Comparison of ENCODE assay signal across 12 cellular contexts in genomic region chr10:113866551-113867394, GRCh38.
"Had no signal": no experiment of that assay in that cellular context is flagged by ENCODE, and none has a peak within 500 bp of the region (broad histone marks: within the 10 kb centered on the region; RNA-seq: fewer than 3 reads in every experiment).

No MANE protein-coding gene starts in this region.

- DNase-seq: activated CD4-positive, alpha-beta memory T cell treated with anti-CD3 and anti-CD28 coated beads for 36 hours; activated CD8-positive, alpha-beta memory T cell treated with anti-CD3 and anti-CD28 coated beads, Interleukin-2, amount 10 ng/mL, durations not matched to agents 7 days and 5 days; activated naive CD4-positive, alpha-beta T cell treated with anti-CD3 and anti-CD28 coated beads, Interleukin-2, amount 10 ng/mL, durations not matched to agents 7 days and 5 days; activated T-cell treated with anti-CD3 and anti-CD28 coated beads, Interleukin-2, amount 50 U/mL, for 1 hour; glutamatergic neuron; mesendoderm; natural killer cell; stimulated activated CD4-positive, alpha-beta T cell treated with anti-CD3 and anti-CD28 coated beads, Interleukin-2, amount 100 ng/mL, for 48 hours; T-helper 9 cell had no signal

- ATAC-seq: activated CD8-positive, alpha-beta memory T cell treated with anti-CD3 and anti-CD28 coated beads, Interleukin-2, amount 10 ng/mL, durations not matched to agents 7 days and 5 days; natural killer cell; stimulated activated memory B cell treated with anti-CD40 and anti-IgM and Interleukin-4, amounts not matched to agents 10 μg/mL and 1 μg/mL and 100 μg/mL, for 72 hours had no signal

- H3K4me3 ChIP-seq: ascending aorta, esophagus muscularis mucosa had no signal

- H3K27me3 ChIP-seq: ascending aorta, esophagus muscularis mucosa had no signal

- H3K4me1 ChIP-seq: ascending aorta had no signal
